In the genomic region with DNA sequence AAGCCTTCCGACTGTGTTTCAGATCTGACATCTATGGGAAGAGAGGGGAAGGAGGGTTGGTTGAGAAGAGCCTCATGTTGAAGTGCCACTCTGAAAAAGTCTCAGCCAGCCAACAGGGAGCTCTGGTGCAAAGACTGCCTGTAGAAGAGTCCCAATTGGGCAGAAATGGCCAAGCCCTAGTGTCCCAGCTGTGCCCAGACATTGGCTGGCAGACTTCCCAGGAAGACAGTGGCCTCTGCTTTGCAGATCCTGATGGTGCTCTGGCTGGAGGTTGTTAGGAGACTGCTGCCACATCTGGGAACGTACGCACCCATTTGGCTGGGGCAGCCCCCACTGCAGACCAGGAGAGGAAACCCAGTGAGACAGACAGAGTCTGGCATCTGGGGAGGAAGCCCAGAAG, we compare ENCODE assay signal across 20 cellular contexts. TPM values are rescaled to one million over a fixed set of nuclear protein-coding genes. Genes with fewer than 3 reads are reported as not detected.
DNase-seq lines count a peak whose midpoint lies in the region; ATAC-seq and TF ChIP-seq lines count a peak whose summit lies in the region.
"Had no signal": no experiment of that assay in that cellular context is flagged by ENCODE, and none has a peak within 500 bp of the region (broad histone marks: within the 10 kb centered on the region; RNA-seq: fewer than 3 reads in every experiment).

No MANE protein-coding gene starts in this region.

- H3K79me1 ChIP-seq in IMR-90 (ENCODE audit: low read depth in 1 of 2, low read length in 2 of 2): no peaks in the 10 kb centered on the region

- H3K9me3 ChIP-seq in IMR-90 (ENCODE audit: control insufficient read depth, insufficient read depth, low read length) (peaks cover 4% of the 10 kb centered on the region; the same call in 1 of the 2 replicates), parathyroid adenoma (ENCODE audit: control insufficient read depth, low read length) (no peaks in the 10 kb centered on the region), PC-9 (ENCODE audit: insufficient read depth, low read depth) (peaks cover 15% of the 10 kb centered on the region)
- no peaks in the 10 kb centered on the region for H3K9me3 ChIP-seq in CD8-positive, alpha-beta memory T cell (ENCODE audit: low read length)
- H3K9me3 ChIP-seq: colonic mucosa, uterus had no signal

- TF ChIP-seq RAD21 in IMR-90 (IDR thresholded peaks at IDR 0.05; ENCODE audit: low read length): no peak

- H3K9me2 ChIP-seq in PC-9 (ENCODE audit: insufficient read depth): no peaks in the 10 kb centered on the region

- DNase-seq in Ammon's horn (ENCODE audit: low spot score) (peak; percentile 40), IMR-90 (no peak), globus pallidus (ENCODE audit: low spot score) (peak; percentile 36), GM19238 (ENCODE audit: insufficient read length, low spot score) (no peak), PC-9 (no peak)
- no peak for DNase-seq in CD8-positive, alpha-beta memory T cell
- DNase-seq: activated CD8-positive, alpha-beta T cell treated with anti-CD3 and anti-CD28 coated beads, Interleukin-2, amount 10 ng/mL, durations not matched to agents 7 days and 5 days; colonic mucosa; effector memory CD8-positive, alpha-beta T cell; GDM1; KG1; NCI-H1436 treated with DMSO at 0.1 percent for 48 hours; NCI-H2171; NCI-H748 treated with DMSO at 0.1 percent for 48 hours; retina; SHP77; uterus had no signal

- 54% methylated on average over 3 of the region's 3 CpGs; no CpG with 5 or more reads in 1 of the 2 experiments for WGBS in IMR-90 (ENCODE audit: extremely low coverage in 2 of 2, insufficient read length in 1 of 2), 2 experiments

- H3K9me1 ChIP-seq in IMR-90 (ENCODE audit: insufficient read depth, low read length): 0 out of 2 replicates have a peak, but pooled peaks cover 5% of the 10 kb centered on the region

- in situ Hi-C loops in IMR-90 (cut with MboI; ENCODE audit: low sequenced_read_pairs): no loop called here

- H4K91ac ChIP-seq in IMR-90 (ENCODE audit: insufficient read depth, low read depth, low read length): no peak overlapping the region

- no peak overlapping the region for H4K8ac ChIP-seq in IMR-90 (ENCODE audit: low read depth in 2 of 2, low read length in 2 of 2)

- TF ChIP-seq CTCF in IMR-90 (conservative IDR thresholded peaks at IDR 0.05; ENCODE audit: low read depth, low read length) (no peak), parathyroid adenoma (IDR thresholded peaks at IDR 0.05) (no peak), PC-9 (conservative IDR thresholded peaks at IDR 0.05) (no peak)

- H3K4ac ChIP-seq in IMR-90 (ENCODE audit: low read depth, low read length): 0 out of 2 replicates have a peak overlapping the region, but pooled peaks have one; percentile 4

- BruUV-seq in IMR-90 (replicated peaks; lab: Mats Ljungman, UMichigan): no TSS peak
- no TSS peak for BruUV-seq in PC-9 (replicated peaks; lab: Mats Ljungman, UMichigan)

- H3K14ac ChIP-seq in IMR-90 (replicated peaks; ENCODE audit: low read depth, low read length): no peak overlapping the region

- H3K36me3 ChIP-seq in IMR-90 (ENCODE audit: control insufficient read depth, insufficient read depth, low read length): no peaks in the 10 kb centered on the region
- no peaks in the 10 kb centered on the region for H3K36me3 ChIP-seq in parathyroid adenoma (ENCODE audit: control insufficient read depth, insufficient read depth, low read length)
- no peaks in the 10 kb centered on the region for H3K36me3 ChIP-seq in CD8-positive, alpha-beta memory T cell (ENCODE audit: insufficient read depth, low read length)
- H3K36me3 ChIP-seq in PC-9 (ENCODE audit: low read depth): no peaks in the 10 kb centered on the region
- H3K36me3 ChIP-seq: colonic mucosa, uterus had no signal

- H3K4me3 ChIP-seq in IMR-90 (ENCODE audit: insufficient read depth, low read depth, low read length) (no peak overlapping the region), parathyroid adenoma (ENCODE audit: low read depth, low read length) (no peak overlapping the region), PC-9 (no peak overlapping the region)
- H3K4me3 ChIP-seq in CD8-positive, alpha-beta memory T cell (ENCODE audit: low read length): no peak overlapping the region
- H3K4me3 ChIP-seq: colonic mucosa, uterus had no signal

- H2AK9ac ChIP-seq in IMR-90 (replicated peaks; ENCODE audit: low read depth, low read length, poor library complexity): no peak overlapping the region

- no peak for TF ChIP-seq POLR2A in IMR-90 (IDR thresholded peaks at IDR 0.05; ENCODE audit: low read depth, low read length)

- intact Hi-C loops in IMR-90 (cut with micrococcal nuclease) (no loop called here), PC-9 (cut with micrococcal nuclease; ENCODE audit: unreplicated experiment) (no loop called here)

- H3K9me3 Mint-ChIP-seq in CD8-positive, alpha-beta memory T cell: peaks cover 0 to 8% (median 0%) of the 10 kb centered on the region in 5 donors

- peak overlapping the region; percentile 54; the same call in 1 of the 2 replicates for H2BK20ac ChIP-seq in IMR-90 (ENCODE audit: low read depth, low read length)

- H3K9ac ChIP-seq in IMR-90 (ENCODE audit: low read depth, low read length): no peak overlapping the region
- no peak overlapping the region for H3K9ac ChIP-seq in parathyroid adenoma

- H3K23ac ChIP-seq in IMR-90 (ENCODE audit: low read depth, low read length): no peak overlapping the region

- CTCF ChIA-PET in IMR-90 (lab: Yijun Ruan, JAX) (interaction anchor here (0.6 to 1.5 kb wide), 3 partner anchors 10 to 224 kb away, joined by 3 to 9 read pairs (median 9); partner anchors contain the start of gene SELENOM), PC-9 (lab: Charles Lee) (no interaction called here)
- CTCF ChIA-PET in CD8-positive, alpha-beta memory T cell (lab: Charles Lee): interaction anchor here (1.1 kb wide), 2 partner anchors 36 to 59 kb away, joined by 3 to 5 read pairs; no protein-coding TSS in a partner anchor

- H3K27ac Mint-ChIP-seq in CD8-positive, alpha-beta memory T cell: no peak overlapping the region
- H3K27ac Mint-ChIP-seq: activated CD8-positive, alpha-beta T cell treated with anti-CD3 and anti-CD28 coated beads, Interleukin-2, amount 10 ng/mL, durations not matched to agents 7 days and 5 days had no signal

- H3K27me3 Mint-ChIP-seq in CD8-positive, alpha-beta memory T cell: peaks cover 5 to 7% of the 10 kb centered on the region in 2 donors
- H3K27me3 Mint-ChIP-seq: CD4-positive, CD25-positive, alpha-beta regulatory T cell had no signal

- no peak overlapping the region for H2BK5ac ChIP-seq in IMR-90 (ENCODE audit: low read depth, low read length, poor library complexity, severe bottlenecking)

- no peak for ATAC-seq in IMR-90 (ENCODE audit: low read depth)
- ATAC-seq: activated CD8-positive, alpha-beta T cell treated with anti-CD3 and anti-CD28 coated beads, Interleukin-2, amount 10 ng/mL, durations not matched to agents 7 days and 5 days; effector memory CD8-positive, alpha-beta T cell had no signal

- H3K79me2 ChIP-seq in parathyroid adenoma: no peaks in the 10 kb centered on the region
- no peaks in the 10 kb centered on the region for H3K79me2 ChIP-seq in PC-9 (ENCODE audit: low read depth)

- H3K4me3 Mint-ChIP-seq in CD8-positive, alpha-beta memory T cell: no peak overlapping the region
- H3K4me3 Mint-ChIP-seq: activated CD8-positive, alpha-beta T cell treated with anti-CD3 and anti-CD28 coated beads, Interleukin-2, amount 10 ng/mL, durations not matched to agents 7 days and 5 days; CD4-positive, CD25-positive, alpha-beta regulatory T cell; effector memory CD8-positive, alpha-beta T cell had no signal

- H3K36me3 Mint-ChIP-seq in CD8-positive, alpha-beta memory T cell: no peaks in the 10 kb centered on the region
- H3K36me3 Mint-ChIP-seq: CD4-positive, CD25-positive, alpha-beta regulatory T cell had no signal

- no peak overlapping the region for H4K5ac ChIP-seq in IMR-90 (ENCODE audit: low read depth, low read length)

- H4K20me1 ChIP-seq in IMR-90 (ENCODE audit: insufficient read depth, low read length) (no peaks in the 10 kb centered on the region), PC-9 (ENCODE audit: insufficient read depth) (no peaks in the 10 kb centered on the region)

- peaks cover 8% of the 10 kb centered on the region; the same call in 1 of the 2 replicates for H3F3A ChIP-seq in PC-9 (ENCODE audit: insufficient read depth, low read depth)

- H3K4me1 Mint-ChIP-seq in CD8-positive, alpha-beta memory T cell: no peaks in the 10 kb centered on the region
- H3K4me1 Mint-ChIP-seq: CD4-positive, CD25-positive, alpha-beta regulatory T cell had no signal

- H2BK15ac ChIP-seq in IMR-90 (ENCODE audit: low read depth, low read length): no peak overlapping the region

- H3K18ac ChIP-seq in IMR-90 (ENCODE audit: low read depth, low read length): no peak overlapping the region

- H3K4me1 ChIP-seq in IMR-90 (ENCODE audit: control insufficient read depth, insufficient read depth, low read length) (peaks cover 2% of the 10 kb centered on the region), parathyroid adenoma (peaks cover 25% of the 10 kb centered on the region), PC-9 (replicated peaks; ENCODE audit: insufficient read depth) (0 out of 2 replicates have a peak, but pooled peaks cover 2% of the 10 kb centered on the region)
- no peaks in the 10 kb centered on the region for H3K4me1 ChIP-seq in CD8-positive, alpha-beta memory T cell (ENCODE audit: insufficient read depth, low read length)
- H3K4me1 ChIP-seq: colonic mucosa, uterus had no signal

- dilution Hi-C loops in IMR-90 (cut with HindIII; ENCODE audit: low sequenced_read_pairs, unreplicated experiment): no loop called here

- POLR2A ChIA-PET in IMR-90 (lab: Charles Lee; ENCODE audit: unreplicated experiment) (interaction anchor here (0.6 kb wide), 1 partner anchor 192 kb away, joined by 3 read pairs; no protein-coding TSS in a partner anchor), PC-9 (lab: Charles Lee; ENCODE audit: unreplicated experiment) (no interaction called here)
- POLR2A ChIA-PET in CD8-positive, alpha-beta memory T cell (lab: Charles Lee): interaction anchor here (0.6 kb wide), 1 partner anchor 17 kb away, joined by 3 read pairs; the partner anchor contains the start of gene RNF185

- H3K27me3 ChIP-seq in IMR-90 (ENCODE audit: control insufficient read depth, insufficient read depth, low read length): peaks cover 24% of the 10 kb centered on the region
- no peaks in the 10 kb centered on the region for H3K27me3 ChIP-seq in parathyroid adenoma (ENCODE audit: control insufficient read depth, insufficient read depth, low read length)
- H3K27me3 ChIP-seq in CD8-positive, alpha-beta memory T cell (ENCODE audit: insufficient read depth, low read length, poor library complexity, severe bottlenecking): no peaks in the 10 kb centered on the region
- H3K27me3 ChIP-seq in PC-9 (ENCODE audit: insufficient read depth, low read depth): peaks cover 6% of the 10 kb centered on the region; the same call in 1 of the 2 replicates
- H3K27me3 ChIP-seq: colonic mucosa, uterus had no signal

- no peak overlapping the region for H2BK120ac ChIP-seq in IMR-90 (ENCODE audit: low read depth, low read length)

- H3K27ac ChIP-seq in IMR-90 (ENCODE audit: insufficient read depth, low read length): no peak overlapping the region
- peak overlapping the region; percentile 66 for H3K27ac ChIP-seq in parathyroid adenoma
- no peak overlapping the region for H3K27ac ChIP-seq in CD8-positive, alpha-beta memory T cell (ENCODE audit: low read depth, low read length)
- no peak overlapping the region for H3K27ac ChIP-seq in PC-9
- H3K27ac ChIP-seq: colonic mucosa, uterus had no signal

- H2AFZ ChIP-seq in IMR-90 (replicated peaks; ENCODE audit: low read length, poor library complexity) (no peak overlapping the region), parathyroid adenoma (peak overlapping the region; percentile 70), PC-9 (no peak overlapping the region)

- H3K4me2 ChIP-seq in IMR-90 (ENCODE audit: low read depth, low read length) (no peak overlapping the region), parathyroid adenoma (ENCODE audit: low read length) (no peak overlapping the region), PC-9 (no peak overlapping the region)

- no peak overlapping the region for H3K56ac ChIP-seq in IMR-90 (ENCODE audit: extremely low read depth, insufficient read depth, low read length)

- no peak overlapping the region for H2AK5ac ChIP-seq in IMR-90 (ENCODE audit: low read depth, low read length)

RNA-seq across cellular contexts. Expression of gene PLA2G3, which starts 3.2 kb away (rescaled TPM):
- total RNA-seq in IMR-90 (2012; rRNA removed) (under 0.01 TPM in 1 of 2 replicates, not detected in the other), PC-9 (2021) (not detected in 2 replicates)
- 0.07 and 0.12 TPM in 2 replicates for polyA plus RNA-seq in IMR-90 (2012; rRNA removed)
- 0.04 TPM in 1 of 2 replicates, not detected in the other for polyA plus RNA-seq in IMR-90 (2012; cell fraction: cytosol; rRNA removed)
- polyA plus RNA-seq in IMR-90 (2012; cell fraction: nucleus; rRNA removed; ENCODE audit: low replicate concordance): 0.09 and 0.11 TPM in 2 replicates
- total RNA-seq in CD8-positive, alpha-beta memory T cell: not detected
- not detected for polyA plus RNA-seq in CD8-positive, alpha-beta memory T cell
- total RNA-seq: activated CD8-positive, alpha-beta T cell treated with anti-CD3 and anti-CD28 coated beads, Interleukin-2, amount 10 ng/mL, durations not matched to agents 7 days and 5 days; CD4-positive, CD25-positive, alpha-beta regulatory T cell; subcutaneous adipose tissue; uterus had no signal
- polyA plus RNA-seq: CD4-positive, CD25-positive, alpha-beta regulatory T cell had no signal

RNA-seq across cellular contexts. Expression of gene RNF185, which starts 16.4 kb away (rescaled TPM):
- total RNA-seq in IMR-90 (2012; rRNA removed) (30.3 and 34.2 TPM in 2 replicates), PC-9 (2021) (13.5 and 19.1 TPM in 2 replicates)
- 33.6 and 38.7 TPM in 2 replicates for polyA plus RNA-seq in IMR-90 (2012; rRNA removed)
- 19.1 and 21.5 TPM in 2 replicates for polyA plus RNA-seq in IMR-90 (2012; cell fraction: cytosol; rRNA removed)
- 16.0 and 45.2 TPM in 2 replicates for polyA plus RNA-seq in IMR-90 (2012; cell fraction: nucleus; rRNA removed; ENCODE audit: low replicate concordance)
- 10 to 100 TPM; 28.1 to 30.5 TPM for total RNA-seq in CD8-positive, alpha-beta memory T cell
- 23.7 TPM for polyA plus RNA-seq in CD8-positive, alpha-beta memory T cell

RNA-seq across cellular contexts. Expression of gene INPP5J, which starts 20.8 kb away (rescaled TPM):
- 0.28 and 0.36 TPM in 2 replicates for total RNA-seq in IMR-90 (2012; rRNA removed)
- 2.0 and 2.2 TPM in 2 replicates for polyA plus RNA-seq in IMR-90 (2012; rRNA removed)
- 0.41 and 2.1 TPM in 2 replicates for polyA plus RNA-seq in IMR-90 (2012; cell fraction: cytosol; rRNA removed)
- polyA plus RNA-seq in IMR-90 (2012; cell fraction: nucleus; rRNA removed; ENCODE audit: low replicate concordance): 9.6 and 20.2 TPM in 2 replicates
- under 1 TPM in 1 of 2 experiments, not detected in 1; 0.22 TPM for total RNA-seq in CD8-positive, alpha-beta memory T cell
- not detected for polyA plus RNA-seq in CD8-positive, alpha-beta memory T cell
- 1.7 and 3.1 TPM in 2 replicates for total RNA-seq in PC-9 (2021)
- total RNA-seq: activated CD8-positive, alpha-beta T cell treated with anti-CD3 and anti-CD28 coated beads, Interleukin-2, amount 10 ng/mL, durations not matched to agents 7 days and 5 days; CD4-positive, CD25-positive, alpha-beta regulatory T cell; subcutaneous adipose tissue had no signal

RNA-seq across cellular contexts. Expression of gene SELENOM, which starts 36.2 kb away (rescaled TPM):
- total RNA-seq in IMR-90 (2012; rRNA removed) (36.1 and 46.2 TPM in 2 replicates), PC-9 (2021) (20.7 and 23.3 TPM in 2 replicates)
- polyA plus RNA-seq in IMR-90 (2012; rRNA removed): 270 and 369 TPM in 2 replicates
- 662 and 853 TPM in 2 replicates for polyA plus RNA-seq in IMR-90 (2012; cell fraction: cytosol; rRNA removed)
- 256 and 316 TPM in 2 replicates for polyA plus RNA-seq in IMR-90 (2012; cell fraction: nucleus; rRNA removed; ENCODE audit: low replicate concordance)
- 10 to 100 TPM; 14.6 to 15.4 TPM for total RNA-seq in CD8-positive, alpha-beta memory T cell
- 138 TPM for polyA plus RNA-seq in CD8-positive, alpha-beta memory T cell

Comparison
In these comparisons a context has a peak if more than half of its experiments do, and no peak if none do; other contexts are left out.
1. DNase-seq: peak in Ammon's horn (single experiment) and globus pallidus (single experiment); none in IMR-90 (single experiment), GM19238 (single experiment), CD8-positive, alpha-beta memory T cell (0 of 5) and PC-9 (0 of 2).